ENCODE assay signal across 18 cellular contexts in the genomic region with DNA sequence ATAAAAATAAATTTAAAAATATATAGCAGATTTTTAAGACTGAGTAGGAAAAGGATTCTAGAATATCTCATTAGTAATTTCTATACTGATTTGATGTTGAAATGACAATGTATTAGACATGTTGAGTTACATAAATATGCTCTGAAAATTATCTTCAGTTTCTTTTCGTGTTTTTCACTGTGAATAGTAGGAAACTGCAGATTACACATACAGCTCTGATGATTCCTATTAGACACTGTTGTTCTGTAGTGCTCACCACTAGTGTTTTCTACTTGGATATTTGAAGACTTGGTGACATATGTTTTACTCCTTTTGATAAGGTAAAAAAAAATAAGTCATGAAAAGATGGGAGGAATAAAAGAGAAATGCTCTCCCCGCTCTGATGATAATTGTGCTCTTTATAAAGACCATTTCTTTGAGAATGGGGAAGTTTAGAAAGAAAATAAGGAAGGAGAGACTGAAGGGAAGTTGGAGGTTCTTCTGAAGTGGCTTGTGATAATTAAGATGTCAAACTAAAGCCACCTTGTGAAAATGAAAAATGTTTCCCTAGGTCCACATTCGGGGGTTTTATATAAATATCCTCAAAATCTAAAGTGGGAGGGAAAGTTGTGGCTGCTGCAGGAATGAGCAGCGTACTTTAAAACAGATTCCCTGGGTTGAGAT. TPM values are rescaled to one million over a fixed set of nuclear protein-coding genes. Genes with fewer than 3 reads are reported as not detected.
"Had no signal": no experiment of that assay in that cellular context is flagged by ENCODE, and none has a peak within 500 bp of the region (broad histone marks: within the 10 kb centered on the region; RNA-seq: fewer than 3 reads in every experiment).

No MANE protein-coding gene starts in this region.

- H3K27me3 ChIP-seq: cardiac muscle cell, colonic mucosa, esophagus squamous epithelium, right lobe of liver, tibial nerve had no signal

- H3K9me3 ChIP-seq: colonic mucosa, esophagus squamous epithelium, prostate gland, right lobe of liver, tibial nerve had no signal

- H3K36me3 ChIP-seq: cardiac muscle cell, colonic mucosa, esophagus squamous epithelium, prostate gland, right lobe of liver, tibial nerve, WERI-Rb-1 had no signal

- DNase-seq: activated CD4-positive, alpha-beta T cell treated with anti-CD3 and anti-CD28 coated beads for 48 hours; activated CD8-positive, alpha-beta memory T cell treated with anti-CD3 and anti-CD28 coated beads, Interleukin-2, amount 50 U/mL, for 48 hours; activated CD8-positive, alpha-beta T cell treated with anti-CD3 and anti-CD28 coated beads, Interleukin-2, amount 10 ng/mL, durations not matched to agents 7 days and 5 days; activated naive CD4-positive, alpha-beta T cell treated with anti-CD3 and anti-CD28 coated beads, Interleukin-2, amount 10 ng/mL, durations not matched to agents 7 days and 5 days; colonic mucosa; esophagus squamous epithelium; foreskin fibroblast; islet precursor cell; nucleus accumbens; right lobe of liver; WERI-Rb-1 had no signal

- H3K27ac ChIP-seq: cardiac muscle cell, colonic mucosa, esophagus squamous epithelium, prostate gland, right lobe of liver, tibial nerve, WERI-Rb-1 had no signal

- H3K4me1 ChIP-seq: colonic mucosa, esophagus squamous epithelium, prostate gland, right lobe of liver, tibial nerve had no signal

- ATAC-seq: activated CD8-positive, alpha-beta T cell treated with anti-CD3 and anti-CD28 coated beads, Interleukin-2, amount 10 ng/mL, durations not matched to agents 7 days and 5 days; left lobe of liver; natural killer cell treated with Interleukin-12 subunit alpha and Interleukin-12 subunit beta and Interleukin-15 and Interleukin-18, amount 100 ng/mL, for 72 hours; right lobe of liver; stimulated activated effector memory CD8-positive, alpha-beta T cell treated with anti-CD3 and anti-CD28 coated beads, Interleukin-12 subunit alpha, Interleukin-12 subunit beta, amount 100 ng/mL, for 72 hours had no signal

- H3K4me3 ChIP-seq: cardiac muscle cell, colonic mucosa, esophagus squamous epithelium, prostate gland, right lobe of liver, tibial nerve had no signal

RNA-seq across cellular contexts. Expression of gene SLC9A2, which starts 52.9 kb away (rescaled TPM):
- total RNA-seq: activated CD8-positive, alpha-beta T cell treated with anti-CD3 and anti-CD28 coated beads, Interleukin-2, amount 10 ng/mL, durations not matched to agents 7 days and 5 days; left lobe of liver; natural killer cell treated with Interleukin-12 subunit alpha and Interleukin-12 subunit beta and Interleukin-15 and Interleukin-18, amount 100 ng/mL, for 72 hours; T-helper 2 cell treated with Interferon-gamma antibody and Interleukin-4, amounts not matched to agents 100 ng/mL and 5 ng/mL, for 36 hours had no signal
